In the genomic region with DNA sequence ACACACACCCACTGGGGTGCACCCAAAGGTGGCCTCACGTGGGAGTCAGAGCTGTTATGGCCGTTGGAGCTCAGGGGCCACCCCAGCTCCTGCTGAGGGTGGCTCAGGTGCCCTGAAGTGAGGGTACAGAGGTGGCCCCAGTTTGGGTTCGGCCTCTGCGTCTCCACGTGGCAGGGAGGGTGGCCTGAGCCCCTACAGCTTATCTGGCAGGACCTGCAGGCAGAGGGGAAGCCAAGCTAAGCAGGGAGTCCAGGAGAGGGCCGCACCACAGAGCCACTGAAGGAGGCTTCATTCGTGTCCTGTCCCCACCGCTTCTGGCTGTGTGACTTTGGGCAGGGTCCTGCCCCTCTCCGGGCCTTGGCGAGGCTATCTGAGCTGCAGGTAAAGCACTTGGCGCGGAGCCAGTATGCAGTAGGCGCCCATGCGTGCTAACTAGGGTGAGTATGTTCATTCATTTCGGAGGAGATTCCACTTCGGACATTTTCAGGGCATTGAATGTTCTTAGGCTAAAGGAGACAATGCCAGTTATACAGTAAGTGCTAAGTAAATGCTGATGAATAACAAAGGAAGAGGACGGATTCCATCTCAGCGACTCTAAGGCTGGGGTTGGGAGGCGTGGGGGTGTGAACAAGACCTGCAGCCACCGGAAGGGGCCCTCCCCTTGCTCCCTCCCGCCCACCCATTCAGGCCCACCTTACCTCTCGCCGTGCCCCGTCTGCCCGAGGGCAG, we compare ENCODE assay signal across 10 cellular contexts. TPM values are rescaled to one million over a fixed set of nuclear protein-coding genes. Genes with fewer than 3 reads are reported as not detected.
DNase-seq lines count a peak whose midpoint lies in the region; ATAC-seq and TF ChIP-seq lines count a peak whose summit lies in the region.
"Had no signal": no experiment of that assay in that cellular context is flagged by ENCODE, and none has a peak within 500 bp of the region (broad histone marks: within the 10 kb centered on the region; RNA-seq: fewer than 3 reads in every experiment).

No MANE protein-coding gene starts in this region.

- peak overlapping the region; percentile 53 for H3K4me3 Mint-ChIP-seq in activated naive CD8-positive, alpha-beta T cell treated with anti-CD3 and anti-CD28 coated beads, Interleukin-2, amount 50 U/mL, for 24 hours
- peak overlapping the region; percentile 52 for H3K4me3 Mint-ChIP-seq in memory B cell

- peaks cover 11% of the 10 kb centered on the region for H3K36me3 Mint-ChIP-seq in activated naive CD8-positive, alpha-beta T cell treated with anti-CD3 and anti-CD28 coated beads, Interleukin-2, amount 50 U/mL, for 24 hours (ENCODE audit: low read depth)
- H3K36me3 Mint-ChIP-seq in memory B cell = peaks cover 5% of the 10 kb centered on the region

- DNase-seq in AG08396 (ENCODE audit: low spot score) (peak; percentile 38), GM13976 (ENCODE audit: low spot score) (peak; percentile 51), memory B cell (ENCODE audit: low spot score in 2 of 2) (no peak), lower leg skin (ENCODE audit: low spot score in 2 of 2) (no peak), COR-L47 (lab: John Stamatoyannopoulos, UW) (no peak), caudate nucleus (lab: John Stamatoyannopoulos, UW) (no peak), NCI-H2196 (lab: John Stamatoyannopoulos, UW; ENCODE audit: unreplicated experiment) (no peak)
- no peak for DNase-seq in activated naive CD8-positive, alpha-beta T cell treated with anti-CD3 and anti-CD28 coated beads, Interleukin-2, amount 50 U/mL, for 24 hours

- no peak overlapping the region for H3K4me3 ChIP-seq in lower leg skin (ENCODE audit: low read depth, poor library complexity, severe bottlenecking)

- TF ChIP-seq CTCF in GM13976 (IDR thresholded peaks at IDR 0.05; ENCODE audit: borderline replicate concordance, control extremely low read depth, extremely low read depth, insufficient read depth, missing control alignments) (no peak), lower leg skin (IDR thresholded peaks at IDR 0.05) (no peak)

- ATAC-seq in activated naive CD8-positive, alpha-beta T cell treated with anti-CD3 and anti-CD28 coated beads, Interleukin-2, amount 50 U/mL, for 24 hours = no peak
- no peak for ATAC-seq in memory B cell (ENCODE audit: low read depth)

- in situ Hi-C loops in GM13976 (cut with MboI; ENCODE audit: low sequenced_read_pairs, unreplicated experiment) = no loop called here

- WGBS in lower leg skin, 2 donors = 50 to 58% methylated on average over 24 to 25 of the region's 25 CpGs

- peaks cover 7% of the 10 kb centered on the region for H3K27me3 Mint-ChIP-seq in activated naive CD8-positive, alpha-beta T cell treated with anti-CD3 and anti-CD28 coated beads, Interleukin-2, amount 50 U/mL, for 24 hours
- H3K27me3 Mint-ChIP-seq in memory B cell = peaks cover under 1% of the 10 kb centered on the region

- peaks cover 28% of the 10 kb centered on the region for H3K4me1 Mint-ChIP-seq in activated naive CD8-positive, alpha-beta T cell treated with anti-CD3 and anti-CD28 coated beads, Interleukin-2, amount 50 U/mL, for 24 hours
- H3K4me1 Mint-ChIP-seq in memory B cell = peaks cover 17% of the 10 kb centered on the region

- no peak overlapping the region for H3K27ac ChIP-seq in caudate nucleus (ENCODE audit: low read depth, low read length)
- H3K27ac ChIP-seq: epithelial cell of prostate, pancreas had no signal

- no peak for TF ChIP-seq POLR2A in lower leg skin (IDR thresholded peaks at IDR 0.05)

- no peak overlapping the region for H3K27ac Mint-ChIP-seq in activated naive CD8-positive, alpha-beta T cell treated with anti-CD3 and anti-CD28 coated beads, Interleukin-2, amount 50 U/mL, for 24 hours
- H3K27ac Mint-ChIP-seq in memory B cell = peak overlapping the region; percentile 58

- no peaks in the 10 kb centered on the region for H3K9me3 Mint-ChIP-seq in activated naive CD8-positive, alpha-beta T cell treated with anti-CD3 and anti-CD28 coated beads, Interleukin-2, amount 50 U/mL, for 24 hours
- no peaks in the 10 kb centered on the region for H3K9me3 Mint-ChIP-seq in memory B cell

- intact Hi-C loops in lower leg skin (cut with DNase I; ENCODE audit: low total_unique reads) = loop anchor here (10.0 kb wide), 2 partner anchors 171 to 251 kb away; no protein-coding TSS in a partner anchor

RNA-seq across cellular contexts. Expression of gene REX1BD, which starts 4.9 kb away (rescaled TPM):
- total RNA-seq in lower leg skin = 100 to 1,000 TPM in 3 of 4 donors, 10 to 100 TPM in 1; 91.8 to 119 (median 107) TPM

RNA-seq across cellular contexts. Expression of gene CRLF1, which starts 13.1 kb away (rescaled TPM):
- total RNA-seq in lower leg skin = 10 to 100 TPM; 27.7 to 90.8 (median 40.1) TPM

RNA-seq across cellular contexts. Expression of gene TMEM59L, which starts 19.1 kb away (rescaled TPM):
- under 1 TPM in 3 of 4 donors, not detected in 1; 0.46 to 0.63 (median 0.52) TPM for total RNA-seq in lower leg skin

RNA-seq across cellular contexts. Expression of gene UBA52, which starts 21.9 kb away (rescaled TPM):
- 1,000 to 10,000 TPM in 1 of 4 donors, 100 to 1,000 TPM in 3; 625 to 1,001 (median 848) TPM for total RNA-seq in lower leg skin

RNA-seq across cellular contexts. Expression of gene KXD1, which starts 35.9 kb away (rescaled TPM):
- total RNA-seq in lower leg skin = 10 to 100 TPM; 61.9 to 98.5 (median 89.7) TPM

Comparison
In these comparisons a context has a peak if more than half of its experiments do, and no peak if none do; other contexts are left out.
1. DNase-seq: peak in AG08396 (single experiment) and GM13976 (single experiment); none in activated naive CD8-positive, alpha-beta T cell treated with anti-CD3 and anti-CD28 coated beads, Interleukin-2, amount 50 U/mL, for 24 hours (single experiment), memory B cell (0 of 2), lower leg skin (0 of 2), COR-L47 (single experiment), caudate nucleus (0 of 61) and NCI-H2196 (single experiment).